ENCODE assay signal across 2 cellular contexts in the genomic region with DNA sequence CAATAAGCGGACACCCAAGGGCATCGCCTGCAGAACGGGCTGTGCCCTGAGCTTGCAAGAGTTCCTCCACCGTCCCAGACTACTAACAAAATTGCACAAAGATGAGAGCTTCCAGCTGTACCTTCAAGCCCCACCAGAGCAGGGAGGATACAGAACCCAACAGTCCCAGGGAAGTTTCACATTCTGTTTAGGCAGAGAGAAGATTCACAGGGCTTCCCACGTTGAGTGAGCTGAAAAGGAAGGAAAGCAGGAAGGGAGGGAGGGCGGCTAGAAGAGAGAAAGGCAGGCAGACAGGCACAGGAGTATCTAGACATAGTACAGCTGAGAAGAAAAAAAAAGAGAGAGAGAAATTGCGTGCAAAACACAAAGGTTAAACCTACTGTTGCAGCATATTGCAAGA.
TF ChIP-seq lines count a peak whose summit lies in the region.

No MANE protein-coding gene starts in this region.

TF ChIP-seq in GM23338, 12 proteins besides CTCF, POLR2A, EP300 and RAD21 (continues in another document):
- TF ChIP-seq ZNF114 (CRISPR knock-in tag; IDR thresholded peaks at IDR 0.05) (no peak), EZH2 (IDR thresholded peaks at IDR 0.05; ENCODE audit: low read depth, unreplicated experiment) (no peak), POLR2AphosphoS5 (IDR thresholded peaks at IDR 0.05; ENCODE audit: low read depth) (no peak), ZNF462 (CRISPR knock-in tag; IDR thresholded peaks at IDR 0.05) (no peak), EZH2phosphoT487 (IDR thresholded peaks at IDR 0.05; ENCODE audit: unreplicated experiment) (no peak), ZNF331 (CRISPR knock-in tag; IDR thresholded peaks at IDR 0.05; ENCODE audit: low read depth) (no peak), NANOG (IDR thresholded peaks at IDR 0.05; ENCODE audit: borderline replicate concordance) (no peak), CREB1 (CRISPR knock-in tag; IDR thresholded peaks at IDR 0.05; ENCODE audit: low read depth) (no peak), STAT1 (IDR thresholded peaks at IDR 0.05; ENCODE audit: unreplicated experiment) (no peak), JUNB (IDR thresholded peaks at IDR 0.05; ENCODE audit: unreplicated experiment) (no peak)
- TF ChIP-seq, protein P1, sequence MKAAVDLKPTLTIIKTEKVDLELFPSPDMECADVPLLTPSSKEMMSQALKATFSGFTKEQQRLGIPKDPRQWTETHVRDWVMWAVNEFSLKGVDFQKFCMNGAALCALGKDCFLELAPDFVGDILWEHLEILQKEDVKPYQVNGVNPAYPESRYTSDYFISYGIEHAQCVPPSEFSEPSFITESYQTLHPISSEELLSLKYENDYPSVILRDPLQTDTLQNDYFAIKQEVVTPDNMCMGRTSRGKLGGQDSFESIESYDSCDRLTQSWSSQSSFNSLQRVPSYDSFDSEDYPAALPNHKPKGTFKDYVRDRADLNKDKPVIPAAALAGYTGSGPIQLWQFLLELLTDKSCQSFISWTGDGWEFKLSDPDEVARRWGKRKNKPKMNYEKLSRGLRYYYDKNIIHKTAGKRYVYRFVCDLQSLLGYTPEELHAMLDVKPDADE (IDR thresholded peaks at IDR 0.05) = no peak

TF ChIP-seq in H1, 55 proteins besides CTCF, POLR2A, EP300 and RAD21:
- TF ChIP-seq BCL11A (IDR thresholded peaks at IDR 0.05; ENCODE audit: low read depth in 2 of 2, low read length in 2 of 2) (no peak), POU5F1 (IDR thresholded peaks at IDR 0.05; ENCODE audit: low read depth, low read length) (no peak), SUZ12 (IDR thresholded peaks at IDR 0.05; ENCODE audit: low read length) (no peak), SP2 (IDR thresholded peaks at IDR 0.05; ENCODE audit: low read length) (no peak), RNF2 (IDR thresholded peaks at IDR 0.05; ENCODE audit: borderline replicate concordance, low read depth, low read length, missing control alignments, poor library complexity, severe bottlenecking) (no peak), JUND (IDR thresholded peaks at IDR 0.05; ENCODE audit: low read length) (no peak), BACH1 (IDR thresholded peaks at IDR 0.05; ENCODE audit: low read length) (no peak), CBX5 (IDR thresholded peaks at IDR 0.05; ENCODE audit: low read depth, low read length) (no peak), RFX5 (IDR thresholded peaks at IDR 0.05; ENCODE audit: borderline replicate concordance, low read depth, low read length) (no peak), SP1 (IDR thresholded peaks at IDR 0.05; ENCODE audit: low read depth, low read length) (no peak), GABPA (IDR thresholded peaks at IDR 0.05; ENCODE audit: borderline replicate concordance, insufficient read depth, low read length) (no peak), ZNF274 (IDR thresholded peaks at IDR 0.05; ENCODE audit: borderline replicate concordance, extremely low read depth, low read length) (no peak), HDAC2 (IDR thresholded peaks at IDR 0.05; ENCODE audit: borderline replicate concordance in 1 of 2, low read depth in 2 of 2, low read length in 2 of 2) (no peak)
- TF ChIP-seq, protein P2, sequence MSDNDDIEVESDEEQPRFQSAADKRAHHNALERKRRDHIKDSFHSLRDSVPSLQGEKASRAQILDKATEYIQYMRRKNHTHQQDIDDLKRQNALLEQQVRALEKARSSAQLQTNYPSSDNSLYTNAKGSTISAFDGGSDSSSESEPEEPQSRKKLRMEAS (IDR thresholded peaks at IDR 0.05) = no peak
